In the genomic region with DNA sequence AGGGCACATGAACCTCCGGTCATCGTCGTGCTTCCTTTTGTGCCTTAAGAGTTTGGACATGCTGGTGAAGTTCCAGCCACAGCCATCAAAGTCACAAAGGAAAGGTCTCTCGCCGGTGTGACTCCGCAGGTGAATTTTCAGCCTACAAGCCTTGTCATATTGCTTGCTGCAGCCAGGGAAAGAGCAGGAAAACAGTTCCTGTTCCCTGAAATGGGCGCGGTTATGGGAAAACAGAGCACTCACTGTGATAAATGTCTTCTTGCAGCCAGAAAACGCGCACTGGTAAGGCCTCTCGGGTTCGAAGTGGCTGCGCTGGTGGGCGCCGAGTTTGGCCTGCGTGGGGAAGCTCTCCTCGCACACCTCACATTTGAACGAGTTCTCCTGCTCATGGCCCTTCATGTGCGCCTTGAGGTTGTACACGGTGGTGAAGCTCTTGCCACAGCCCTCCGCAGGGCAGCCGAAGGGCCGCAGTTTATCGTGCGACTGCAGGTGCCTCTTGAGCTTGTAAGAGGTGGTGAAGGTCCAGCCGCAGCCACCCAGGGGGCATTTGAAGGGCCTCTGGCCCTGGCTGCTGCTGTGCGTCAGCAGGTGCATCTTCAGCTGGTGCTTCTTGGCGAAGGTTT, we compare ENCODE assay signal across 7 cellular contexts. TPM values are rescaled to one million over a fixed set of nuclear protein-coding genes. Genes with fewer than 3 reads are reported as not detected.
DNase-seq lines count a peak whose midpoint lies in the region; ATAC-seq and TF ChIP-seq lines count a peak whose summit lies in the region.
"Not testable (repeated sequence)": the region's sequence is repeated elsewhere in the genome, so short reads cannot be mapped to it uniquely, and the experiment has no call there.

No MANE protein-coding gene starts in this region.

- not testable (repeated sequence) for H3K27me3 Mint-ChIP-seq in T-helper 17 cell

- ATAC-seq in T-helper 17 cell: not testable (repeated sequence)

- not testable (repeated sequence) for H3K36me3 ChIP-seq in esophagus muscularis mucosa; liver (ENCODE audit: control insufficient read depth in 4 of 4, insufficient read depth in 3 of 4, low read depth in 1 of 4, low read length in 3 of 4); skeletal muscle tissue (ENCODE audit: control insufficient read depth in 3 of 3, insufficient read depth in 3 of 3, low read length in 3 of 3)

- H3K4me3 ChIP-seq in GM12864 (ENCODE audit: low read depth, low read length): peak overlapping the region; percentile 55
- peak overlapping the region; percentile 33 for H3K4me3 ChIP-seq in astrocyte of the spinal cord (ENCODE audit: low read depth, low read length)
- peak overlapping the region; percentile 55 to 67 (median 58) for H3K4me3 ChIP-seq in esophagus muscularis mucosa
- peak overlapping the region in 2 of 3 donors; percentile 50 to 64 for H3K4me3 ChIP-seq in liver (ENCODE audit: low read depth in 1 of 3, low read length in 3 of 3)
- peak overlapping the region; percentile 56 to 72 (median 68) for H3K4me3 ChIP-seq in skeletal muscle tissue (ENCODE audit: low read length in 3 of 3)

- H3K9me3 ChIP-seq in T-helper 17 cell (ENCODE audit: control insufficient read depth, low read length, poor library complexity, severe bottlenecking); esophagus muscularis mucosa; liver (ENCODE audit: control insufficient read depth in 4 of 4, low read length in 3 of 4); skeletal muscle tissue (ENCODE audit: control insufficient read depth in 3 of 3, low read length in 3 of 3): not testable (repeated sequence)

- H3K4me3 Mint-ChIP-seq in T-helper 17 cell: peak overlapping the region; percentile 64

- WGBS in esophagus muscularis mucosa: 74% methylated on average over 19 of the region's 28 CpGs
- WGBS in liver: 67% methylated on average over 28 of the region's 28 CpGs

- H3K9ac ChIP-seq in liver (ENCODE audit: low read depth in 1 of 2, low read length in 2 of 2): not testable (repeated sequence)
- H3K9ac ChIP-seq in skeletal muscle tissue (ENCODE audit: low read depth in 1 of 3, low read length in 3 of 3): peak overlapping the region; percentile 65 to 83 (median 74)

- not testable (repeated sequence) for TF ChIP-seq CTCF in GM12864 (IDR thresholded peaks at IDR 0.05; ENCODE audit: low read depth, low read length, missing control alignments); astrocyte of the spinal cord (IDR thresholded peaks at IDR 0.05; ENCODE audit: low read depth, low read length); esophagus muscularis mucosa (IDR thresholded peaks at IDR 0.05); liver (IDR thresholded peaks at IDR 0.05; ENCODE audit: low read depth, low read length, missing input control)

- not testable (repeated sequence) for DNase-seq in GM12864 (ENCODE audit: low read depth); T-helper 17 cell; astrocyte of the spinal cord (ENCODE audit: low read depth, low spot score); esophagus muscularis mucosa (ENCODE audit: extremely low spot score)
- peak; percentile 51 for DNase-seq in NCI-H1092 treated with DMSO at 0.1 percent for 48 hours (lab: John Stamatoyannopoulos, UW)

- in situ Hi-C loops in astrocyte of the spinal cord (cut with HindIII; ENCODE audit: low sequenced_read_pairs): not testable (repeated sequence)

- H3K4me1 ChIP-seq in esophagus muscularis mucosa (peaks cover 19 to 47% (median 33%) of the 10 kb centered on the region in 4 donors), liver (ENCODE audit: control insufficient read depth in 4 of 4, insufficient read depth in 4 of 4, low read length in 3 of 4) (peaks cover 2 to 15% (median 5%) of the 10 kb centered on the region in 4 donors)
- H3K4me1 ChIP-seq in skeletal muscle tissue (ENCODE audit: control insufficient read depth in 3 of 3, insufficient read depth in 3 of 3, low read length in 3 of 3): not testable (repeated sequence)

- not testable (repeated sequence) for H3K27ac Mint-ChIP-seq in T-helper 17 cell

- intact Hi-C loops in esophagus muscularis mucosa (cut with DNase I): not testable (repeated sequence)

- not testable (repeated sequence) for TF ChIP-seq POLR2A in esophagus muscularis mucosa (IDR thresholded peaks at IDR 0.05; ENCODE audit: low read depth)

- H3K4me1 Mint-ChIP-seq in T-helper 17 cell: peaks cover 11% of the 10 kb centered on the region

- TF ChIP-seq RAD21 in liver (IDR thresholded peaks at IDR 0.05): not testable (repeated sequence)

- not testable (repeated sequence) for TF ChIP-seq EP300 in esophagus muscularis mucosa (IDR thresholded peaks at IDR 0.05)

- H3K27ac ChIP-seq in esophagus muscularis mucosa (replicated peaks in 1 of 4) (peak overlapping the region; percentile 87 to 90 (median 89)), liver (ENCODE audit: low read depth in 1 of 2, low read length in 2 of 2) (peak overlapping the region; percentile 78 to 84), skeletal muscle tissue (ENCODE audit: low read depth, low read length) (peak overlapping the region; percentile 80)

- H3K36me3 Mint-ChIP-seq in T-helper 17 cell (ENCODE audit: low read depth): not testable (repeated sequence)

- not testable (repeated sequence) for H3K27me3 ChIP-seq in esophagus muscularis mucosa; liver (ENCODE audit: control insufficient read depth in 4 of 4, insufficient read depth in 4 of 4, low read length in 3 of 4); skeletal muscle tissue (ENCODE audit: control insufficient read depth in 3 of 3, insufficient read depth in 3 of 3, low read length in 3 of 3)

RNA-seq across cellular contexts. Expression of a gene that starts 1.2 kb away (rescaled TPM):
- total RNA-seq in T-helper 17 cell (10 to 100 TPM; 16.9 to 19.2 TPM), esophagus muscularis mucosa (1 to 10 TPM; 8.1 to 9.1 (median 8.9) TPM), liver (1 to 10 TPM; 1.9 to 3.3 TPM), skeletal muscle tissue (6.3 TPM)
- under 1 TPM; 0.31 to 0.85 TPM for polyA plus RNA-seq in liver
